Comparison of ENCODE assay signal across 16 cellular contexts in genomic region chr7:138907849-138908248, GRCh38.
DNase-seq lines count a peak whose midpoint lies in the region; ATAC-seq and TF ChIP-seq lines count a peak whose summit lies in the region.
"Had no signal": no experiment of that assay in that cellular context is flagged by ENCODE, and none has a peak within 500 bp of the region (broad histone marks: within the 10 kb centered on the region; RNA-seq: fewer than 3 reads in every experiment).

No MANE protein-coding gene starts in this region.

- H3K36me3 Mint-ChIP-seq in WTC11 = peaks cover 26% of the 10 kb centered on the region
- H3K36me3 Mint-ChIP-seq: CD8-positive, alpha-beta memory T cell had no signal

- DNase-seq in activated CD8-positive, alpha-beta memory T cell treated with anti-CD3 and anti-CD28 coated beads for 24 hours = peak; percentile 26
- no peak for DNase-seq in activated CD8-positive, alpha-beta memory T cell treated with anti-CD3 and anti-CD28 coated beads, Interleukin-2, amount 50 U/mL, for 48 hours
- no peak for DNase-seq in WTC11 (ENCODE audit: low spot score)
- DNase-seq in globus pallidus (ENCODE audit: low spot score) = peak; percentile 6
- DNase-seq in DMS79 (lab: John Stamatoyannopoulos, UW) = no peak
- DNase-seq in inferior parietal cortex (ENCODE audit: extremely low spot score) = no peak
- DNase-seq: CD8-positive, alpha-beta memory T cell; MV-4-11; NCI-H1417 treated with DMSO at 0.1 percent for 48 hours; NCI-H187 treated with DMSO at 0.1 percent for 48 hours; NCI-H2171; NCI-H446; NCI-H526 treated with DMSO at 0.1 percent for 48 hours; Right ventricle myocardium superior had no signal

- peak; percentile 64 for ATAC-seq in WTC11
- ATAC-seq in GM19035 (IDR thresholded peaks at IDR 0.05; ENCODE audit: unreplicated experiment) = no peak
- ATAC-seq: A549 had no signal

- POLR2A ChIA-PET in WTC11 (lab: Charles Lee) = no interaction called here

- TF ChIP-seq CTCF in WTC11 (IDR thresholded peaks at IDR 0.05) = no peak

- H3K27ac Mint-ChIP-seq in WTC11 = peak overlapping the region; percentile 57; the same call in 1 of the 2 replicates
- H3K27ac Mint-ChIP-seq: CD8-positive, alpha-beta memory T cell had no signal

- no peak overlapping the region for H3K4me3 Mint-ChIP-seq in WTC11
- H3K4me3 Mint-ChIP-seq: CD8-positive, alpha-beta memory T cell had no signal

- H3K4me1 Mint-ChIP-seq in WTC11 = peaks cover 5% of the 10 kb centered on the region

- CTCF ChIA-PET in WTC11 (lab: Charles Lee) = interaction anchor here (0.6 to 2.4 kb wide), 10 partner anchors 12 to 167 kb away, joined by 3 to 10 read pairs (median 4); partner anchors contain the start of gene KIAA1549

- H3K27me3 Mint-ChIP-seq in WTC11 (ENCODE audit: low read depth) = no peaks in the 10 kb centered on the region

- H3K9me3 Mint-ChIP-seq in WTC11 = peaks cover 6% of the 10 kb centered on the region; the same call in 1 of the 2 replicates

TF ChIP-seq in WTC11, 78 proteins besides CTCF, POLR2A, EP300 and RAD21:
- no peak for TF ChIP-seq ZNF423 (CRISPR knock-in tag; IDR thresholded peaks at IDR 0.05)
- TF ChIP-seq E2F1 (CRISPR knock-in tag; IDR thresholded peaks at IDR 0.05) = no peak
- TF ChIP-seq TCF7 (CRISPR knock-in tag; IDR thresholded peaks at IDR 0.05; ENCODE audit: low read depth) = no peak
- no peak for TF ChIP-seq AR (CRISPR knock-in tag; IDR thresholded peaks at IDR 0.05)
- no peak for TF ChIP-seq MXD4 (CRISPR knock-in tag; IDR thresholded peaks at IDR 0.05; ENCODE audit: borderline replicate concordance)
- no peak for TF ChIP-seq FOXP1 (CRISPR knock-in tag; IDR thresholded peaks at IDR 0.05; ENCODE audit: borderline replicate concordance)

Comparison
In these comparisons a context has a peak if more than half of its experiments do, and no peak if none do; other contexts are left out.
1. DNase-seq: peak in activated CD8-positive, alpha-beta memory T cell treated with anti-CD3 and anti-CD28 coated beads for 24 hours (single experiment) and globus pallidus (single experiment); none in activated CD8-positive, alpha-beta memory T cell treated with anti-CD3 and anti-CD28 coated beads, Interleukin-2, amount 50 U/mL, for 48 hours (single experiment), WTC11 (single experiment), DMS79 (single experiment) and inferior parietal cortex (single experiment).